Comparison of ENCODE assay signal across 15 cellular contexts in genomic region chr6:106981901-106982300, GRCh38.
"Had no signal": no experiment of that assay in that cellular context is flagged by ENCODE, and none has a peak within 500 bp of the region (broad histone marks: within the 10 kb centered on the region; RNA-seq: fewer than 3 reads in every experiment).

No MANE protein-coding gene starts in this region.

- FAIRE-seq: kidney, TTC549 had no signal

- DNase-seq: activated CD4-positive, alpha-beta T cell treated with anti-CD3 and anti-CD28 coated beads, Interleukin-2, amount 50 U/mL, for 48 hours; amniotic stem cell; effector CD8-positive, alpha-beta T cell; gastrocnemius medialis; head of caudate nucleus; kidney; midbrain; stimulated activated CD4-positive, alpha-beta T cell treated with anti-CD3 and anti-CD28 coated beads, Interleukin-4, amount 100 ng/mL, for 24 hours; testis; upper lobe of right lung had no signal

- H3K9me3 ChIP-seq: esophagus muscularis mucosa, gastrocnemius medialis, testis, upper lobe of right lung had no signal

- H3K27ac ChIP-seq: esophagus muscularis mucosa, gastrocnemius medialis, parathyroid adenoma, testis, upper lobe of right lung had no signal

- H3K4me3 ChIP-seq: esophagus muscularis mucosa, gastrocnemius medialis, lung, smooth muscle cell, testis, upper lobe of right lung had no signal

- H3K9ac ChIP-seq: parathyroid adenoma had no signal

- H3K36me3 ChIP-seq: esophagus muscularis mucosa, gastrocnemius medialis, upper lobe of right lung had no signal
